29 cellular contexts compared by ENCODE assay signal in the genomic region with DNA sequence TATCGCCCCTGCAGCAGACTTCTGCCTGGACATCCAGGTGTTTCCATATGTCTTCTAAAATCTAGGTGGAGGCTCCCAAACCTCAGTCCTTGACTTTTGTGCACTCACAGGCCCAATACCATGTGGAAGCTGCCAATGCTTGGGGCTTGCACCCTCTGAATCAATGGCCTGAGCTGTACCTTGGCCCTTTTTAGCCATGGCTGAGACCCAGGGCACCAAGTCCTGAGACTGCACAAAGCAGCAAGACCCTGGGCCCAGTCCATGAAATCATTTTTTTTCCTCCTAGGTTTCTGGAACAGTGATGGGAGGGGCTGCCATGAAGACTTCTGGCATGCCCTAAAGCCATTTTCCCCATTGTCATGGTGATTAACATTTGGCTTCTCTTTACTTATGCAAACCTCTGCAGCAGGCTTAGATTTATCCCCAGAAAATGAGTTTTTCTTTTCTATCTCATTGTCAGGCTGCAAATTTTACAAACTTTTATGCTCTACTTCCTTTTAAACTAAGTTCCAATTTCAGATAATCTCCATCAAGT.
"Had no signal": no experiment of that assay in that cellular context is flagged by ENCODE, and none has a peak within 500 bp of the region (broad histone marks: within the 10 kb centered on the region; RNA-seq: fewer than 3 reads in every experiment).

No MANE protein-coding gene starts in this region.

- H2AFZ ChIP-seq: hepatocyte, neural progenitor cell had no signal

- H3K4me3 Mint-ChIP-seq: naive thymus-derived CD4-positive, alpha-beta T cell; nephron; neural progenitor cell; stimulated activated effector memory CD8-positive, alpha-beta T cell treated with anti-CD3 and anti-CD28 coated beads, Interleukin-12 subunit alpha, Interleukin-12 subunit beta, amount 100 ng/mL, for 72 hours; type B pancreatic cell had no signal

- FAIRE-seq: endothelial cell of umbilical vein, islet of Langerhans had no signal

- ATAC-seq: foreskin keratinocyte; gastroesophageal sphincter; heart left ventricle; left cardiac atrium; left lung; naive thymus-derived CD4-positive, alpha-beta T cell; sciatic nerve; stimulated activated effector memory CD8-positive, alpha-beta T cell treated with anti-CD3 and anti-CD28 coated beads, Interleukin-12 subunit alpha, Interleukin-12 subunit beta, amount 100 ng/mL, for 72 hours had no signal

- H3K79me2 ChIP-seq: hepatocyte had no signal

- H3K36me3 Mint-ChIP-seq: neural progenitor cell; stimulated activated effector memory CD8-positive, alpha-beta T cell treated with anti-CD3 and anti-CD28 coated beads, Interleukin-12 subunit alpha, Interleukin-12 subunit beta, amount 100 ng/mL, for 72 hours; type B pancreatic cell had no signal

- H3K36me3 ChIP-seq: colonic mucosa, esophagus muscularis mucosa, gastroesophageal sphincter, heart left ventricle, left lung, neural progenitor cell, prostate gland, right atrium auricular region, stomach, thyroid gland had no signal

- H3K27ac ChIP-seq: colonic mucosa, esophagus muscularis mucosa, foreskin keratinocyte, gastroesophageal sphincter, heart left ventricle, hepatocyte, left lung, neural progenitor cell, prostate gland, right atrium auricular region, stomach, thyroid gland had no signal

- H3K9ac ChIP-seq: neural progenitor cell had no signal

- H3K4me3 ChIP-seq: colonic mucosa, esophagus muscularis mucosa, gastroesophageal sphincter, heart left ventricle, hepatocyte, left lung, neural progenitor cell, prostate gland, right atrium auricular region, smooth muscle cell, stomach, thyroid gland had no signal

- H3K4me2 ChIP-seq: hepatocyte, neural progenitor cell, smooth muscle cell had no signal

- DNase-seq: colonic mucosa; dermis blood vessel endothelial cell; effector memory CD4-positive, alpha-beta T cell; foreskin keratinocyte; heart left ventricle; left cardiac atrium; left lung; mesenchymal stem cell; midbrain; naive thymus-derived CD4-positive, alpha-beta T cell; stimulated activated CD4-positive, alpha-beta T cell treated with anti-CD3 and anti-CD28 coated beads, Interleukin-12 subunit alpha, Interleukin-12 subunit beta, amount 100 ng/mL, for 4 hours; stimulated activated CD4-positive, alpha-beta T cell treated with anti-CD3 and anti-CD28 coated beads, Interleukin-1b, Interleukin-23, amount 100 ng/mL, for 48 hours; stimulated activated CD4-positive, alpha-beta T cell treated with anti-CD3 and anti-CD28 coated beads, Interleukin-4, amount 100 ng/mL, for 24 hours; stimulated activated naive CD4-positive, alpha-beta T cell treated with Interleukin-2 at 50 U/mL for 16 hours; stomach; thyroid gland had no signal

- H3K27me3 ChIP-seq: colonic mucosa, esophagus muscularis mucosa, foreskin keratinocyte, gastroesophageal sphincter, heart left ventricle, hepatocyte, left lung, neural progenitor cell, right atrium auricular region, stomach, thyroid gland had no signal

- H3K27me3 Mint-ChIP-seq: naive thymus-derived CD4-positive, alpha-beta T cell; type B pancreatic cell had no signal

- H3K4me1 Mint-ChIP-seq: naive thymus-derived CD4-positive, alpha-beta T cell; neural progenitor cell; stimulated activated effector memory CD8-positive, alpha-beta T cell treated with anti-CD3 and anti-CD28 coated beads, Interleukin-12 subunit alpha, Interleukin-12 subunit beta, amount 100 ng/mL, for 72 hours had no signal

- H3K9me3 ChIP-seq: colonic mucosa, esophagus muscularis mucosa, gastroesophageal sphincter, heart left ventricle, prostate gland, right atrium auricular region, stomach, thyroid gland had no signal

- H3K4me1 ChIP-seq: colonic mucosa, foreskin keratinocyte, left lung, neural progenitor cell, prostate gland, right atrium auricular region, thyroid gland had no signal

- H3K27ac Mint-ChIP-seq: naive thymus-derived CD4-positive, alpha-beta T cell; nephron; neural progenitor cell; stimulated activated effector memory CD8-positive, alpha-beta T cell treated with anti-CD3 and anti-CD28 coated beads, Interleukin-12 subunit alpha, Interleukin-12 subunit beta, amount 100 ng/mL, for 72 hours; type B pancreatic cell had no signal
